Comparison of ENCODE assay signal across 8 cellular contexts in genomic region chr3:37863949-37864822, GRCh38. TPM values are rescaled to one million over a fixed set of nuclear protein-coding genes. Genes with fewer than 3 reads are reported as not detected.
DNase-seq lines count a peak whose midpoint lies in the region; ATAC-seq lines count a peak whose summit lies in the region.

No MANE protein-coding gene starts in this region.

- 35 to 41% methylated on average over 5 of the region's 5 CpGs for WGBS in esophagus, 2 donors

- H3K4me3 ChIP-seq in esophagus (ENCODE audit: low read depth in 1 of 2, low read length in 2 of 2): no peak overlapping the region

- ATAC-seq in GM18517 (IDR thresholded peaks at IDR 0.05; ENCODE audit: unreplicated experiment): no peak
- ATAC-seq in GM19452 (IDR thresholded peaks at IDR 0.05; ENCODE audit: unreplicated experiment): no peak

- DNase-seq in EH (ENCODE audit: low read depth): peak; percentile 26
- DNase-seq in NCI-H2029 (lab: John Stamatoyannopoulos, UW): peak; percentile 43
- peak; percentile 22 for DNase-seq in putamen (ENCODE audit: low spot score)
- no peak for DNase-seq in activated T-cell treated with anti-CD3 and anti-CD28 coated beads, Interleukin-2, amount 50 U/mL, for 48 hours
- DNase-seq in anterior cingulate cortex (lab: John Stamatoyannopoulos, UW): no peak

- H3K27me3 ChIP-seq in esophagus (ENCODE audit: control insufficient read depth in 1 of 2, insufficient read depth in 2 of 2, low read length in 2 of 2): no peaks in the 10 kb centered on the region

- H3K36me3 ChIP-seq in esophagus (ENCODE audit: control insufficient read depth in 2 of 2, insufficient read depth in 2 of 2, low read length in 1 of 2): no peaks in the 10 kb centered on the region

- H3K4me1 ChIP-seq in esophagus (ENCODE audit: control insufficient read depth in 2 of 2, insufficient read depth in 2 of 2, low read length in 1 of 2): peaks cover 8 to 12% of the 10 kb centered on the region in 2 donors

- H3K9me3 ChIP-seq in esophagus (ENCODE audit: control insufficient read depth in 2 of 2, insufficient read depth in 1 of 2, low read depth in 1 of 2, low read length in 1 of 2): no peaks in the 10 kb centered on the region

- H3K27ac ChIP-seq in esophagus (ENCODE audit: low read depth in 2 of 2, low read length in 1 of 2): peak overlapping the region; percentile 14 to 86

RNA-seq across cellular contexts. Expression of gene CTDSPL, which starts 2.5 kb away (rescaled TPM):
- 10 to 100 TPM in 1 of 2 donors, 1 to 10 TPM in 1; 7.6 to 13.6 TPM for polyA plus RNA-seq in esophagus

Comparison
In these comparisons a context has a peak if more than half of its experiments do, and no peak if none do; other contexts are left out.
1. DNase-seq: peak in EH (single experiment), NCI-H2029 (single experiment) and putamen (single experiment); none in activated T-cell treated with anti-CD3 and anti-CD28 coated beads, Interleukin-2, amount 50 U/mL, for 48 hours (0 of 2) and anterior cingulate cortex (0 of 58).